ENCODE assay signal across 9 cellular contexts in the genomic region with DNA sequence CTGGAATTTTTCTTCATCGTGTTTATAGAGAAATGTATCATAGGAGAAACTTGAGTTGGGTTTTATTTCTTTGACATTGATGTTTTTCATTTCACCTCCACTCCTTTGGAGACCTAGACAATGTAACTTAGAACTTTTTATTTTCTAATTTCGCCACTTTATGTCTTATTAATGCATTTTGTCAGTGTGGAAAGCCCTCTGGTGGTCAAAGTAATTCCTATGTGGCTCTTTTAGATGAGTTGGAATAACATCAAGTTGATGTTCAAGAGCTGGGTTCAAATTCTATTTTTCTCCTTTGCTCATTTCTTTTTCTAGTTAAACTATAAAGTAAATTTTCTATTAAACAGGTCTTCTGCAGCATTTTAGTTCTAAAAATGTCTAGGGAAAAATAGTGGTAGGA.
DNase-seq lines count a peak whose midpoint lies in the region; ATAC-seq, FAIRE-seq and TF ChIP-seq lines count a peak whose summit lies in the region.
"Had no signal": no experiment of that assay in that cellular context is flagged by ENCODE, and none has a peak within 500 bp of the region (broad histone marks: within the 10 kb centered on the region; RNA-seq: fewer than 3 reads in every experiment).

No MANE protein-coding gene starts in this region.

- TF ChIP-seq POLR2A in HCT116 (IDR thresholded peaks at IDR 0.05; ENCODE audit: borderline replicate concordance, extremely low read depth, insufficient read depth, insufficient read length) (no peak), body of pancreas (IDR thresholded peaks at IDR 0.05) (no peak), HepG2 (IDR thresholded peaks at IDR 0.05; ENCODE audit: insufficient read depth in 1 of 2, low read depth in 2 of 2, low read length in 2 of 2) (no peak)

- DNase-seq in HCT116 (ENCODE audit: low read depth, low spot score) (no peak), body of pancreas (peak in 1 of 4 donors; percentile 27), HepG2 (ENCODE audit: low spot score) (peak; percentile 26), GM19239 (ENCODE audit: insufficient read length, low spot score) (no peak), NCI-H1694 treated with DMSO at 0.1 percent for 48 hours (lab: John Stamatoyannopoulos, UW) (no peak)
- DNase-seq: activated T-cell treated with anti-CD3 and anti-CD28 coated beads, Interleukin-2, amount 50 U/mL, for 4 hours had no signal

- H3K4me3 ChIP-seq in HCT116 (replicated peaks in 1 of 2; ENCODE audit: low read depth in 1 of 2, low read length in 2 of 2) = no peak overlapping the region
- no peak overlapping the region for H3K4me3 ChIP-seq in body of pancreas
- no peak overlapping the region for H3K4me3 ChIP-seq in HepG2 (replicated peaks in 1 of 3; ENCODE audit: insufficient read depth in 1 of 3, low read depth in 2 of 3, low read length in 3 of 3)

- 39 to 57% methylated on average over 2 of the region's 2 CpGs for WGBS in body of pancreas, 2 donors
- 88% methylated on average over 2 of the region's 2 CpGs for WGBS in HepG2 (ENCODE audit: low lambda C conversion rate)

- intact Hi-C loops in HCT116 (cut with micrococcal nuclease) (loop anchor here (1.0 kb wide), 1 partner anchor 508 kb away; no protein-coding TSS in a partner anchor), body of pancreas (cut with DNase I) (loop anchor here (10.0 kb wide), 1 partner anchor 495 kb away; no protein-coding TSS in a partner anchor), HepG2 (cut with micrococcal nuclease; ENCODE audit: unreplicated experiment) (loop anchor here (2.0 to 5.0 kb wide), 2 partner anchors 127 to 509 kb away; a partner anchor contains a TSS)

- TF ChIP-seq CTCF in 22Rv1 (IDR thresholded peaks at IDR 0.05) (peak; percentile 53), HCT116 (IDR thresholded peaks at IDR 0.05 in 2 of 3, conservative IDR thresholded peaks at IDR 0.05 in 1 of 3; ENCODE audit: borderline replicate concordance in 1 of 3, insufficient read depth in 1 of 3, low read depth in 2 of 3, low read length in 2 of 3) (peak; percentile 38 to 59 (median 43); a peak in 4 of 6 replicates), body of pancreas (IDR thresholded peaks at IDR 0.05) (peak in 6 of 7 experiments; percentile 54 to 75 (median 70)), HepG2 (CRISPR knock-in tag; IDR thresholded peaks at IDR 0.05) (peak; percentile 28; the same call in 1 of the 2 replicates)

- H3K4me1 ChIP-seq in HCT116 (ENCODE audit: control insufficient read depth in 1 of 2, insufficient read depth in 2 of 2, low read length in 2 of 2) = no peaks in the 10 kb centered on the region
- H3K4me1 ChIP-seq in body of pancreas = no peaks in the 10 kb centered on the region
- H3K4me1 ChIP-seq in HepG2 (ENCODE audit: insufficient read depth, low read length) = no peaks in the 10 kb centered on the region

- H3K36me3 ChIP-seq in HCT116 (ENCODE audit: control insufficient read depth in 1 of 2, insufficient read depth in 2 of 2, low read length in 2 of 2) = no peaks in the 10 kb centered on the region
- no peaks in the 10 kb centered on the region for H3K36me3 ChIP-seq in body of pancreas (replicated peaks in 1 of 2; ENCODE audit: insufficient read depth in 1 of 2, low read depth in 2 of 2)
- H3K36me3 ChIP-seq in HepG2 (replicated peaks in 1 of 2; ENCODE audit: control insufficient read depth in 1 of 2, insufficient read depth in 2 of 2, low read length in 2 of 2) = no peaks in the 10 kb centered on the region

- TF ChIP-seq EP300 in HepG2 (IDR thresholded peaks at IDR 0.05; ENCODE audit: low read depth in 2 of 2, low read length in 2 of 2) (no peak), HepG2 (CRISPR knock-in tag; IDR thresholded peaks at IDR 0.05; ENCODE audit: borderline replicate concordance) (no peak)

- H3K9me3 ChIP-seq in HCT116 (ENCODE audit: control insufficient read depth in 1 of 2, insufficient read depth in 1 of 2, low read depth in 1 of 2, low read length in 2 of 2) (no peaks in the 10 kb centered on the region), body of pancreas (no peaks in the 10 kb centered on the region), HepG2 (ENCODE audit: low read length) (no peaks in the 10 kb centered on the region)

- H2AFZ ChIP-seq in HCT116 (ENCODE audit: low read depth, low read length, poor library complexity, severe bottlenecking) = no peak overlapping the region
- H2AFZ ChIP-seq in HepG2 (ENCODE audit: low read length) = no peak overlapping the region

- no peaks in the 10 kb centered on the region for H3K79me2 ChIP-seq in HCT116 (ENCODE audit: insufficient read depth, low read length)
- no peaks in the 10 kb centered on the region for H3K79me2 ChIP-seq in HepG2 (ENCODE audit: insufficient read depth, low read length)

- TF ChIP-seq RAD21 in HCT116 (IDR thresholded peaks at IDR 0.05; ENCODE audit: low read depth) (peak; percentile 51; the same call in 1 of the 2 replicates), HepG2 (CRISPR knock-in tag; IDR thresholded peaks at IDR 0.05) (no peak)

- FAIRE-seq in HepG2 (lab: Jason Lieb, UNC) (peak; percentile 49), GM19239 (lab: Jason Lieb, UNC) (no peak)

- ATAC-seq in HCT116 (no peak), body of pancreas (no peak), HepG2 (no peak), HG03280 (IDR thresholded peaks at IDR 0.05; ENCODE audit: unreplicated experiment) (no peak), GM19035 (IDR thresholded peaks at IDR 0.05; ENCODE audit: unreplicated experiment) (no peak)
- ATAC-seq: activated T-cell treated with anti-CD3 and anti-CD28 coated beads, Interleukin-2, amount 50 U/mL, for 4 hours had no signal

- in situ Hi-C loops in HepG2 (cut with HindIII; ENCODE audit: extremely low pct_ligation_motif_present, low pct_unique_long_range_greater_than_20kb) = no loop called here

- H3K9ac ChIP-seq in HCT116 (ENCODE audit: low read length) (no peak overlapping the region), HepG2 (ENCODE audit: insufficient read depth, low read depth, low read length) (no peak overlapping the region)

- BruUV-seq in HCT116 (replicated peaks; lab: Mats Ljungman, UMichigan) = no TSS peak
- BruUV-seq in HepG2 (replicated peaks; lab: Mats Ljungman, UMichigan) = no TSS peak

- H3K9me2 ChIP-seq in HCT116 (ENCODE audit: insufficient read depth) = no peaks in the 10 kb centered on the region

- H3K4me2 ChIP-seq in HCT116 (ENCODE audit: low read length) (no peak overlapping the region), HepG2 (ENCODE audit: low read depth, low read length) (no peak overlapping the region)

- RAD21 ChIA-PET in HCT116 (lab: Charles Lee; ENCODE audit: low non-redundant PET in 1 of 2, low total read pairs in 2 of 2, uncharacterized antibody in 2 of 2, unreplicated experiment in 2 of 2) = interaction anchor here in 1 of 2 experiments (1.5 kb wide), 1 partner anchor 508 kb away, joined by 4 read pairs; a partner anchor contains a TSS

- POLR2A ChIA-PET in HCT116 (lab: Charles Lee) = no interaction called here
- POLR2A ChIA-PET in HepG2 (lab: Yijun Ruan, JAX) = no interaction called here

- H4K20me1 ChIP-seq in HCT116 (ENCODE audit: insufficient read depth) (no peaks in the 10 kb centered on the region), HepG2 (ENCODE audit: insufficient read depth, low read length) (no peaks in the 10 kb centered on the region)

- H3K27me3 ChIP-seq in HCT116 (ENCODE audit: insufficient read depth, low read length) (peaks cover 26% of the 10 kb centered on the region; the same call in 1 of the 2 replicates), body of pancreas (no peaks in the 10 kb centered on the region), HepG2 (ENCODE audit: control insufficient read depth in 1 of 2, insufficient read depth in 2 of 2, low read length in 2 of 2) (no peaks in the 10 kb centered on the region)

- no peak overlapping the region for H3K27ac ChIP-seq in 22Rv1
- H3K27ac ChIP-seq in HCT116 (ENCODE audit: low read depth, low read length) = no peak overlapping the region
- no peak overlapping the region for H3K27ac ChIP-seq in body of pancreas
- no peak overlapping the region for H3K27ac ChIP-seq in HepG2 (ENCODE audit: extremely low read length, insufficient read depth, low read length)

- CTCF ChIA-PET in HCT116 (lab: Charles Lee) (interaction anchor here (0.8 to 1.0 kb wide), 2 partner anchors 127 to 508 kb away, joined by 3 read pairs; a partner anchor contains a TSS), HepG2 (lab: Yijun Ruan, JAX; ENCODE audit: low intra/inter-chr PET ratio, low total read pairs) (interaction anchor here (0.8 kb wide), 1 partner anchor 508 kb away, joined by 3 read pairs; a partner anchor contains a TSS)

TF ChIP-seq in HCT116, 20 proteins besides CTCF, POLR2A, EP300 and RAD21:
- TF ChIP-seq, protein P1, sequence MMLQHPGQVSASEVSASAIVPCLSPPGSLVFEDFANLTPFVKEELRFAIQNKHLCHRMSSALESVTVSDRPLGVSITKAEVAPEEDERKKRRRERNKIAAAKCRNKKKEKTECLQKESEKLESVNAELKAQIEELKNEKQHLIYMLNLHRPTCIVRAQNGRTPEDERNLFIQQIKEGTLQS (IDR thresholded peaks at IDR 0.05) = no peak

TF ChIP-seq in HepG2, 621 proteins besides CTCF, POLR2A, EP300 and RAD21 (continues in another document):
- TF ChIP-seq ZNF737 (CRISPR knock-in tag; IDR thresholded peaks at IDR 0.05; ENCODE audit: borderline replicate concordance) = no peak
- no peak for TF ChIP-seq MEIS2 (CRISPR knock-in tag; IDR thresholded peaks at IDR 0.05)
- TF ChIP-seq NFIB (CRISPR knock-in tag; IDR thresholded peaks at IDR 0.05; ENCODE audit: borderline replicate concordance) = no peak
- TF ChIP-seq, protein P2, sequence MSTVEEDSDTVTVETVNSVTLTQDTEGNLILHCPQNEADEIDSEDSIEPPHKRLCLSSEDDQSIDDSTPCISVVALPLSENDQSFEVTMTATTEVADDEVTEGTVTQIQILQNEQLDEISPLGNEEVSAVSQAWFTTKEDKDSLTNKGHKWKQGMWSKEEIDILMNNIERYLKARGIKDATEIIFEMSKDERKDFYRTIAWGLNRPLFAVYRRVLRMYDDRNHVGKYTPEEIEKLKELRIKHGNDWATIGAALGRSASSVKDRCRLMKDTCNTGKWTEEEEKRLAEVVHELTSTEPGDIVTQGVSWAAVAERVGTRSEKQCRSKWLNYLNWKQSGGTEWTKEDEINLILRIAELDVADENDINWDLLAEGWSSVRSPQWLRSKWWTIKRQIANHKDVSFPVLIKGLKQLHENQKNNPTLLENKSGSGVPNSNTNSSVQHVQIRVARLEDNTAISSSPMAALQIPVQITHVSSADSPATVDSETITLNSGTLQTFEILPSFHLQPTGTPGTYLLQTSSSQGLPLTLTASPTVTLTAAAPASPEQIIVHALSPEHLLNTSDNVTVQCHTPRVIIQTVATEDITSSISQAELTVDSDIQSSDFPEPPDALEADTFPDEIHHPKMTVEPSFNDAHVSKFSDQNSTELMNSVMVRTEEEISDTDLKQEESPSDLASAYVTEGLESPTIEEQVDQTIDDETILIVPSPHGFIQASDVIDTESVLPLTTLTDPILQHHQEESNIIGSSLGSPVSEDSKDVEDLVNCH (CRISPR knock-in tag; IDR thresholded peaks at IDR 0.05) = no peak
- no peak for TF ChIP-seq IRF2 (CRISPR knock-in tag; IDR thresholded peaks at IDR 0.05)
- peak; percentile 51 for TF ChIP-seq SMC3 (IDR thresholded peaks at IDR 0.05; ENCODE audit: low read length)
